8 cellular contexts compared by ENCODE assay signal in genomic region chr2:197453123-197453913, GRCh38. TPM values are rescaled to one million over a fixed set of nuclear protein-coding genes. Genes with fewer than 3 reads are reported as not detected.
DNase-seq lines count a peak whose midpoint lies in the region; ATAC-seq and TF ChIP-seq lines count a peak whose summit lies in the region.

TSS of gene COQ10B (plus strand) at chr2:197453552. CDS start at chr2:197453561, 9 bp downstream.

- H2AFZ ChIP-seq in parathyroid adenoma: peak within 1 kb of the TSS; percentile 93

- peak; percentile 94 for ATAC-seq in HG02798 (IDR thresholded peaks at IDR 0.05; ENCODE audit: poor library complexity, unreplicated experiment)

- WGBS in tibial nerve, 2 donors: 0% methylated on average over 59 to 65 of the region's 70 CpGs

- H3K4me1 ChIP-seq in adipocyte (ENCODE audit: control insufficient read depth, insufficient read depth, low read length) (peaks cover 30% of the 10 kb centered on the region), cardiac muscle cell (ENCODE audit: low read depth) (peaks cover 8% of the 10 kb centered on the region), parathyroid adenoma (peaks cover 13% of the 10 kb centered on the region), tibial nerve (peaks cover 3 to 37% (median 19%) of the 10 kb centered on the region in 4 donors)

- DNase-seq in NCI-H1436 (lab: John Stamatoyannopoulos, UW): peak; percentile 97
- DNase-seq in T follicular helper cell (ENCODE audit: low read depth): peak; percentile 97
- peak; percentile 100 for DNase-seq in adipocyte (ENCODE audit: low read depth)
- DNase-seq in cardiac muscle cell (ENCODE audit: low read depth in 1 of 2, low spot score in 1 of 2): peak; percentile 100
- peak; percentile 96 to 98 for DNase-seq in tibial nerve (ENCODE audit: low spot score in 2 of 2)

- no peaks in the 10 kb centered on the region for H3K9me3 ChIP-seq in adipocyte (ENCODE audit: control insufficient read depth, low read length)
- no peaks in the 10 kb centered on the region for H3K9me3 ChIP-seq in cardiac muscle cell (ENCODE audit: low read depth)
- H3K9me3 ChIP-seq in parathyroid adenoma (ENCODE audit: control insufficient read depth, low read length): no peaks in the 10 kb centered on the region
- H3K9me3 ChIP-seq in tibial nerve: no peaks in the 10 kb centered on the region

- H3K4me2 ChIP-seq in parathyroid adenoma (ENCODE audit: low read length): peak within 1 kb of the TSS; percentile 96

- peaks cover 33% of the 10 kb centered on the region for H3K79me2 ChIP-seq in parathyroid adenoma

- H3K27me3 ChIP-seq in adipocyte (replicated peaks; ENCODE audit: control insufficient read depth, insufficient read depth, low read length) (no peaks in the 10 kb centered on the region), cardiac muscle cell (no peaks in the 10 kb centered on the region), parathyroid adenoma (ENCODE audit: control insufficient read depth, insufficient read depth, low read length) (no peaks in the 10 kb centered on the region), tibial nerve (no peaks in the 10 kb centered on the region)

- TF ChIP-seq CTCF in GM12875 (IDR thresholded peaks at IDR 0.05; ENCODE audit: borderline replicate concordance, insufficient read depth, low read depth, low read length) (peak; percentile 25; the same call in 1 of the 2 replicates), cardiac muscle cell (IDR thresholded peaks at IDR 0.05; ENCODE audit: low read depth, low read length) (peak; percentile 34), parathyroid adenoma (IDR thresholded peaks at IDR 0.05) (peak; percentile 45), tibial nerve (IDR thresholded peaks at IDR 0.05) (peak in 4 of 5 experiments; percentile 27 to 60 (median 46))

- H3K36me3 ChIP-seq in adipocyte (ENCODE audit: control insufficient read depth, insufficient read depth, low read length, severe bottlenecking): no peaks in the 10 kb centered on the region
- H3K36me3 ChIP-seq in cardiac muscle cell: no peaks in the 10 kb centered on the region
- H3K36me3 ChIP-seq in parathyroid adenoma (ENCODE audit: control insufficient read depth, insufficient read depth, low read length): no peaks in the 10 kb centered on the region
- no peaks in the 10 kb centered on the region for H3K36me3 ChIP-seq in tibial nerve

- peak within 1 kb of the TSS; percentile 97 for H3K27ac ChIP-seq in cardiac muscle cell
- H3K27ac ChIP-seq in parathyroid adenoma: peak within 1 kb of the TSS; percentile 97
- peak within 1 kb of the TSS; percentile 91 to 100 (median 96) for H3K27ac ChIP-seq in tibial nerve

- peak within 1 kb of the TSS; percentile 98 for H3K9ac ChIP-seq in adipocyte (ENCODE audit: low read length)
- peak within 1 kb of the TSS; percentile 68 for H3K9ac ChIP-seq in parathyroid adenoma

- TF ChIP-seq EP300 in tibial nerve (IDR thresholded peaks at IDR 0.05): peak; percentile 93 to 99

- H3K4me3 ChIP-seq in GM12875 (ENCODE audit: low read depth, low read length) (peak within 1 kb of the TSS; percentile 79), adipocyte (ENCODE audit: low read length) (peak within 1 kb of the TSS; percentile 96), cardiac muscle cell (peak within 1 kb of the TSS; percentile 90), parathyroid adenoma (ENCODE audit: low read depth, low read length) (peak within 1 kb of the TSS; percentile 100), tibial nerve (peak within 1 kb of the TSS; percentile 64 to 80 (median 68))

- TF ChIP-seq POLR2A in tibial nerve (IDR thresholded peaks at IDR 0.05): peak; percentile 80 to 94

RNA-seq across cellular contexts. Expression of gene COQ10B, which starts in this region (rescaled TPM):
- total RNA-seq in cardiac muscle cell: 7.3 and 18.5 TPM in 2 replicates
- 24.5 and 24.9 TPM in 2 replicates for polyA plus RNA-seq in cardiac muscle cell
- total RNA-seq in tibial nerve: 10 to 100 TPM; 17.8 to 21.0 (median 19.1) TPM

Comparison
In these comparisons a context has a peak if more than half of its experiments do, and no peak if none do; other contexts are left out.
1. Peak in every context shown above with its lines: DNase-seq, ATAC-seq, H3K4me3 ChIP-seq and H3K27ac ChIP-seq.